Comparison of ENCODE assay signal across 8 cellular contexts in the genomic region with DNA sequence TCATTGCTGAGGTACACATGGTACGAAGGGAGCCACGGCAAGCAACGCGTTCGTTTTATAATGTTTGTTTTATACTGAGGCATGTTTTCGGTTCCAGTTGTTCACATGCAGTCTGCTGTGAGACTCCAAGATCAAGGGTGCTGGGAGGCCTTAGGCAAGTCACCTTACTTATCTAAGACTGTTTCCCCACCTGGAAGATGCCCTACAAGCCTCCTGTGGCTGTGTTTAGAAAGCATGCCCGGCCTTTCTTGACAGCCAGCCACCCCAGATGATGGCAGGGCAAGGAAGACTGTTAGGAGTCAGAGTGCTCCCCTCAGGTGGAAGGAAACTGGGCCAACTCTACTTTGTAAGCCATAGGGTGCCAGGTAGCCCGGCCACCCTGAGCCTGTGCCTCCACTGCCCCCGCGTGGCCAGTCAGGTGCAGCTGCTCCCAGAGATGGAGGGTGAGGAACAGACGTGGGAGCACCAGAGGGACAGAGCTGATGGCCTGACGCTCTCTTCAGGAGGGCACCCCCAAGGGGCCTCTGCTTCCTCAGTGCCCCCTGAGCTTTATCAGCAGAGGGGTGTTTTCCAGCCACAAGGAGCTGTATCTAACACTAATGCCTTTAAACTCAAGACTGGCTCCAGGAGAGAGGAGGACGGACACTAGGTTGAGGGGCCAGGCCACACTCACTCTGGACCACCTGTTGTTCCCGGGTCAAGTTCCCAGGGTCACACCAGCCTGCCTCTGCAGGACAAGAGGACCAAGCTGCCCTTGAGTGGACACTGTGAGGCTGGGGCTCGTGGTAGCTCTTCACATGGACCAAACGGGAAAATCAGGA. TPM values are rescaled to one million over a fixed set of nuclear protein-coding genes. Genes with fewer than 3 reads are reported as not detected.
A peak's percentile ranks its signal among the peaks of the same experiment; 100 is the strongest.
DNase-seq lines count a peak whose midpoint lies in the region; ATAC-seq and TF ChIP-seq lines count a peak whose summit lies in the region.

No MANE protein-coding gene starts in this region.

- DNase-seq in AML-193 (lab: John Stamatoyannopoulos, UW) (peak; percentile 21 to 34), H4 (ENCODE audit: low spot score) (peak; percentile 58), OCI-M1 (lab: John Stamatoyannopoulos, UW) (peak; percentile 54), activated T-helper 1 cell treated with Interleukin-2 at 50 U/mL for 16 hours (ENCODE audit: low read depth) (peak; percentile 66), fibroblast of pulmonary artery (ENCODE audit: low read depth) (peak; percentile 52), osteocyte (ENCODE audit: extremely low spot score, unreplicated experiment) (no peak), vagina (ENCODE audit: extremely low spot score in 2 of 2) (no peak)

- peaks cover 0 to 41% of the 10 kb centered on the region in 2 donors for H3K36me3 ChIP-seq in vagina

- H3K4me3 ChIP-seq in fibroblast of pulmonary artery (replicated peaks; ENCODE audit: low read depth, low read length) (no peak overlapping the region), vagina (no peak overlapping the region)

- peaks cover 48% of the 10 kb centered on the region for H3K4me1 ChIP-seq in vagina

- no peak for TF ChIP-seq POLR2A in vagina (IDR thresholded peaks at IDR 0.05)

- ATAC-seq in HG03139 (IDR thresholded peaks at IDR 0.05; ENCODE audit: unreplicated experiment): no peak

- peak; percentile 80 for TF ChIP-seq CTCF in fibroblast of pulmonary artery (IDR thresholded peaks at IDR 0.05; ENCODE audit: low read length, missing control alignments)
- TF ChIP-seq CTCF in osteocyte (IDR thresholded peaks at IDR 0.05): peak; percentile 79
- peak; percentile 53 to 84 (median 64) for TF ChIP-seq CTCF in vagina (IDR thresholded peaks at IDR 0.05)

- H3K27me3 ChIP-seq in vagina: no peaks in the 10 kb centered on the region

- peaks cover 51% of the 10 kb centered on the region for H3K4me1 Mint-ChIP-seq in osteocyte (ENCODE audit: unreplicated experiment)

- no peaks in the 10 kb centered on the region for H3K9me3 Mint-ChIP-seq in osteocyte (ENCODE audit: unreplicated experiment)

- H3K36me3 Mint-ChIP-seq in osteocyte (ENCODE audit: unreplicated experiment): peaks cover 31% of the 10 kb centered on the region

- H3K27me3 Mint-ChIP-seq in osteocyte (ENCODE audit: unreplicated experiment): no peaks in the 10 kb centered on the region

- no peak overlapping the region for H3K4me3 Mint-ChIP-seq in osteocyte (ENCODE audit: unreplicated experiment)

- no peaks in the 10 kb centered on the region for H3K9me3 ChIP-seq in vagina

- H3K27ac ChIP-seq in vagina: no peak overlapping the region

- intact Hi-C loops in vagina (cut with DNase I): no loop called here

- H3K27ac Mint-ChIP-seq in osteocyte (ENCODE audit: unreplicated experiment): peak overlapping the region; percentile 41

RNA-seq across cellular contexts. Expression of a gene that starts 5.4 kb away (rescaled TPM):
- 25.3 and 35.8 TPM in 2 replicates for total RNA-seq in H4 (2014; rRNA removed; shearing (Covaris generic))
- total RNA-seq in osteocyte (48.6 and 52.5 TPM in 2 replicates), vagina (28.5 TPM)

RNA-seq across cellular contexts. Expression of a gene that starts 22.3 kb away (rescaled TPM):
- 28.2 and 34.0 TPM in 2 replicates for total RNA-seq in H4 (2014; rRNA removed; shearing (Covaris generic))
- total RNA-seq in osteocyte (117 and 125 TPM in 2 replicates), vagina (57.2 TPM)

RNA-seq across cellular contexts. Expression of a gene that starts 33.7 kb away (rescaled TPM):
- not detected in 2 replicates for total RNA-seq in H4 (2014; rRNA removed; shearing (Covaris generic))
- total RNA-seq in osteocyte (not detected in 2 replicates), vagina (7.1 TPM)

RNA-seq across cellular contexts. Expression of a gene that starts 58.0 kb away (rescaled TPM):
- total RNA-seq in H4 (2014; rRNA removed; shearing (Covaris generic)): not detected in 2 replicates
- total RNA-seq in osteocyte (not detected in 2 replicates), vagina (0.49 TPM)

Comparison
In these comparisons a context has a peak if more than half of its experiments do, and no peak if none do; other contexts are left out.
1. DNase-seq: peak in AML-193 (2 of 2), H4 (single experiment), OCI-M1 (single experiment), activated T-helper 1 cell treated with Interleukin-2 at 50 U/mL for 16 hours (single experiment) and fibroblast of pulmonary artery (single experiment); none in osteocyte (single experiment) and vagina (0 of 2).
2. Peak in every context shown above with its lines, with median percentiles within 50 percentile points of each other: CTCF ChIP-seq.